ENCODE assay signal across 16 cellular contexts in the genomic region with DNA sequence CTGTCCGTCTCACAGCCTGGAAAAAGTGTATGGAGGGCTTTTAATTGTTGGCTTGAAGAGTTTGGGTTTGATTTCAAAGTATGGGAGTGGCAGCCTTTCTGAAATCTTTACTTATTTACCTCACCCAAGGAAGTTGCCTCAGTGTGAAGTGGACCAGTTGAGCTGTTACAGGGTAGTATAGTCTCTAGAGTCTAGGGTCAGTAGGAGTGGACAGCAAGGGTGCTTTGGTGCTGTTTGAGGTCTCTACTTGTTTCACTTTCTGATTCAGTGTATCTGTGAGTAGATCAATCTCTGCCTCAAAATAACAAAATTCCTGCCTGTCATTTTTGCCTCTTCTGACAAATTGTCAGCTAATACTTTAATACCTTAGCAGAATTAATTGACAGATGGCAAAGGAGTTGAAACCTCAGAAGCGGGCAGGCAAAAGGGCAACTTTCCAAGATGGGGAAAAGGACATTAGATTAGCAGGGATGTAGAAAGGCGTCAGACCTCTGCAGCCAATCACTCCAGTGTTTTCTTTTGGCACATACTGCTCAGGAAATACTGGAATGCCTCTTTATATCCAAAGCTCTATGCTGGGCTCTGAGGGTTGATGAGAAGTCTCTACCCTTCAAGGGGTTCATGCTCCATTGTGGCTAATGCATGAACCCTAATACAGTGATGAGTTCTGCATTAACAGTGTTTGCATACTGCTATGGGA. TPM values are rescaled to one million over a fixed set of nuclear protein-coding genes. Genes with fewer than 3 reads are reported as not detected.
DNase-seq lines count a peak whose midpoint lies in the region; ATAC-seq, FAIRE-seq and TF ChIP-seq lines count a peak whose summit lies in the region.
"Had no signal": no experiment of that assay in that cellular context is flagged by ENCODE, and none has a peak within 500 bp of the region (broad histone marks: within the 10 kb centered on the region; RNA-seq: fewer than 3 reads in every experiment).

No MANE protein-coding gene starts in this region.

- peaks cover 9% of the 10 kb centered on the region for H3F3A ChIP-seq in GM23248 (ENCODE audit: insufficient read depth)

- no peak for DNase-seq in activated naive CD8-positive, alpha-beta T cell treated with anti-CD3 and anti-CD28 coated beads for 36 hours
- no peak for DNase-seq in activated CD8-positive, alpha-beta T cell treated with anti-CD3 and anti-CD28 coated beads, Interleukin-2, amount 10 ng/mL, durations not matched to agents 7 days and 5 days
- no peak for DNase-seq in kidney
- DNase-seq in type B pancreatic cell (ENCODE audit: extremely low spot score, unreplicated experiment): no peak
- DNase-seq in GM23248: no peak
- no peak for DNase-seq in WERI-Rb-1
- DNase-seq: activated CD4-positive, alpha-beta T cell treated with anti-CD3 and anti-CD28 coated beads for 1 hour; effector CD8-positive, alpha-beta T cell; head of caudate nucleus; NCI-H1417; NK-92 treated with Interleukin-12 subunit alpha and Interleukin-12 subunit beta, amount 100 ng/mL, for 24 hours had no signal

- H3K36me3 Mint-ChIP-seq in activated naive CD8-positive, alpha-beta T cell: peaks cover 6% of the 10 kb centered on the region
- H3K36me3 Mint-ChIP-seq in activated naive CD8-positive, alpha-beta T cell treated with anti-CD3 and anti-CD28 coated beads for 36 hours: peaks cover 24% of the 10 kb centered on the region
- peaks cover 54% of the 10 kb centered on the region for H3K36me3 Mint-ChIP-seq in activated CD8-positive, alpha-beta T cell treated with anti-CD3 and anti-CD28 coated beads, Interleukin-2, amount 10 ng/mL, durations not matched to agents 7 days and 5 days (ENCODE audit: low read depth)
- peaks cover 26% of the 10 kb centered on the region for H3K36me3 Mint-ChIP-seq in type B pancreatic cell

- in situ Hi-C loops in GM23248 (cut with MboI): no loop called here

- no peak overlapping the region for H3K4me3 Mint-ChIP-seq in activated naive CD8-positive, alpha-beta T cell
- H3K4me3 Mint-ChIP-seq in activated naive CD8-positive, alpha-beta T cell treated with anti-CD3 and anti-CD28 coated beads for 36 hours: no peak overlapping the region
- H3K4me3 Mint-ChIP-seq in activated CD8-positive, alpha-beta T cell treated with anti-CD3 and anti-CD28 coated beads, Interleukin-2, amount 10 ng/mL, durations not matched to agents 7 days and 5 days: no peak overlapping the region
- peak overlapping the region; percentile 15 for H3K4me3 Mint-ChIP-seq in type B pancreatic cell

- 94% methylated on average over 3 of the region's 3 CpGs for WGBS in GM23248 (ENCODE audit: low coverage in 1 of 2, low lambda C conversion rate in 2 of 2, missing lambda C conversion rate in 2 of 2), 2 experiments

- H3K79me2 ChIP-seq in GM23248 (ENCODE audit: insufficient read depth): peaks cover 100% of the 10 kb centered on the region

- H3K27me3 Mint-ChIP-seq in activated naive CD8-positive, alpha-beta T cell: no peaks in the 10 kb centered on the region
- no peaks in the 10 kb centered on the region for H3K27me3 Mint-ChIP-seq in activated naive CD8-positive, alpha-beta T cell treated with anti-CD3 and anti-CD28 coated beads for 36 hours
- H3K27me3 Mint-ChIP-seq in activated CD8-positive, alpha-beta T cell treated with anti-CD3 and anti-CD28 coated beads, Interleukin-2, amount 10 ng/mL, durations not matched to agents 7 days and 5 days (ENCODE audit: low read depth): no peaks in the 10 kb centered on the region
- H3K27me3 Mint-ChIP-seq in type B pancreatic cell: no peaks in the 10 kb centered on the region

- no peak overlapping the region for H2AFZ ChIP-seq in GM23248

- H3K4me3 ChIP-seq in kidney (ENCODE audit: low read length in 2 of 2) (peak overlapping the region; percentile 1 to 42), GM23248 (no peak overlapping the region), WERI-Rb-1 (ENCODE audit: low read depth, low read length) (no peak overlapping the region)

- H3K9me3 ChIP-seq in kidney (ENCODE audit: control insufficient read depth in 1 of 2, low read length in 2 of 2) (no peaks in the 10 kb centered on the region), GM23248 (ENCODE audit: low read depth) (no peaks in the 10 kb centered on the region), WERI-Rb-1 (ENCODE audit: severe bottlenecking) (no peaks in the 10 kb centered on the region)

- peaks cover 71% of the 10 kb centered on the region for H3K4me1 Mint-ChIP-seq in activated naive CD8-positive, alpha-beta T cell (ENCODE audit: low read depth)
- H3K4me1 Mint-ChIP-seq in activated naive CD8-positive, alpha-beta T cell treated with anti-CD3 and anti-CD28 coated beads for 36 hours: peaks cover 51% of the 10 kb centered on the region
- peaks cover 40% of the 10 kb centered on the region for H3K4me1 Mint-ChIP-seq in activated CD8-positive, alpha-beta T cell treated with anti-CD3 and anti-CD28 coated beads, Interleukin-2, amount 10 ng/mL, durations not matched to agents 7 days and 5 days (ENCODE audit: low read depth)
- H3K4me1 Mint-ChIP-seq in type B pancreatic cell (ENCODE audit: unreplicated experiment): peaks cover 41% of the 10 kb centered on the region

- no peak overlapping the region for H3K4me2 ChIP-seq in GM23248 (ENCODE audit: unreplicated experiment)

- peaks cover 44% of the 10 kb centered on the region for H4K20me1 ChIP-seq in GM23248 (ENCODE audit: insufficient read depth)

- no peak for FAIRE-seq in kidney (lab: Jason Lieb, UNC)
- FAIRE-seq: G401.6 had no signal

- no peaks in the 10 kb centered on the region for H3K9me2 ChIP-seq in GM23248 (ENCODE audit: insufficient read depth)

- H3K27me3 ChIP-seq in GM23248 (replicated peaks; ENCODE audit: insufficient read depth) (no peaks in the 10 kb centered on the region), WERI-Rb-1 (ENCODE audit: insufficient read depth, low read depth, severe bottlenecking) (no peaks in the 10 kb centered on the region)

- intact Hi-C loops in kidney (cut with DNase I): no loop called here

- ATAC-seq in activated CD8-positive, alpha-beta T cell treated with anti-CD3 and anti-CD28 coated beads, Interleukin-2, amount 10 ng/mL, durations not matched to agents 7 days and 5 days: no peak
- ATAC-seq in HG03108 (IDR thresholded peaks at IDR 0.05; ENCODE audit: unreplicated experiment): no peak
- ATAC-seq: sciatic nerve, SK-N-SH treated with all-trans-retinoic acid at 6 μM for 48 hours had no signal

- peak overlapping the region in 1 of 2 donors; percentile 13 for H3K9ac ChIP-seq in kidney (ENCODE audit: low read length in 2 of 2)
- no peak overlapping the region for H3K9ac ChIP-seq in GM23248

- TF ChIP-seq CTCF in kidney (IDR thresholded peaks at IDR 0.05; ENCODE audit: borderline replicate concordance, extremely low read depth, insufficient read depth) (no peak), type B pancreatic cell (conservative IDR thresholded peaks at IDR 0.05) (no peak), WERI-Rb-1 (IDR thresholded peaks at IDR 0.05; ENCODE audit: low read depth, low read length) (no peak)

- peak overlapping the region; percentile 72 for H3K27ac Mint-ChIP-seq in activated naive CD8-positive, alpha-beta T cell
- H3K27ac Mint-ChIP-seq in activated naive CD8-positive, alpha-beta T cell treated with anti-CD3 and anti-CD28 coated beads for 36 hours: no peak overlapping the region
- H3K27ac Mint-ChIP-seq in activated CD8-positive, alpha-beta T cell treated with anti-CD3 and anti-CD28 coated beads, Interleukin-2, amount 10 ng/mL, durations not matched to agents 7 days and 5 days: peak overlapping the region; percentile 4
- peak overlapping the region; percentile 42 for H3K27ac Mint-ChIP-seq in type B pancreatic cell

- POLR2A ChIA-PET in activated CD8-positive, alpha-beta T cell treated with anti-CD3 and anti-CD28 coated beads, Interleukin-2, amount 10 ng/mL, durations not matched to agents 7 days and 5 days (lab: Charles Lee): no interaction called here

- H3K27ac ChIP-seq in kidney (ENCODE audit: low read depth in 2 of 2, low read length in 2 of 2): peak overlapping the region; percentile 20 to 47
- H3K27ac ChIP-seq in GM23248: no peak overlapping the region
- H3K27ac ChIP-seq in WERI-Rb-1: no peak overlapping the region

- peaks cover 12 to 31% of the 10 kb centered on the region in 2 donors for H3K4me1 ChIP-seq in kidney (ENCODE audit: control insufficient read depth in 1 of 2, insufficient read depth in 1 of 2, low read depth in 1 of 2, low read length in 2 of 2)
- peaks cover 37% of the 10 kb centered on the region for H3K4me1 ChIP-seq in GM23248 (ENCODE audit: insufficient read depth)

- CTCF ChIA-PET in activated CD8-positive, alpha-beta T cell treated with anti-CD3 and anti-CD28 coated beads, Interleukin-2, amount 10 ng/mL, durations not matched to agents 7 days and 5 days (lab: Charles Lee): no interaction called here

- H3K36me3 ChIP-seq in kidney (ENCODE audit: control insufficient read depth in 1 of 2, insufficient read depth in 2 of 2, low read length in 2 of 2) (peaks cover 7 to 18% of the 10 kb centered on the region in 2 donors), GM23248 (ENCODE audit: low read depth) (peaks cover 20% of the 10 kb centered on the region), WERI-Rb-1 (peaks cover 30% of the 10 kb centered on the region)

- H3K9me3 Mint-ChIP-seq in activated naive CD8-positive, alpha-beta T cell (ENCODE audit: low read depth): no peaks in the 10 kb centered on the region
- no peaks in the 10 kb centered on the region for H3K9me3 Mint-ChIP-seq in activated naive CD8-positive, alpha-beta T cell treated with anti-CD3 and anti-CD28 coated beads for 36 hours
- no peaks in the 10 kb centered on the region for H3K9me3 Mint-ChIP-seq in activated CD8-positive, alpha-beta T cell treated with anti-CD3 and anti-CD28 coated beads, Interleukin-2, amount 10 ng/mL, durations not matched to agents 7 days and 5 days (ENCODE audit: insufficient read depth)
- H3K9me3 Mint-ChIP-seq in type B pancreatic cell: no peaks in the 10 kb centered on the region

RNA-seq across cellular contexts. Expression of a gene that starts 5.9 kb away (rescaled TPM):
- 10 to 100 TPM; 52.4 to 61.0 TPM for total RNA-seq in activated naive CD8-positive, alpha-beta T cell treated with anti-CD3 and anti-CD28 coated beads for 36 hours
- total RNA-seq in activated CD8-positive, alpha-beta T cell treated with anti-CD3 and anti-CD28 coated beads, Interleukin-2, amount 10 ng/mL, durations not matched to agents 7 days and 5 days: 10 to 100 TPM; 53.6 to 69.3 TPM
- total RNA-seq in kidney (64.9 TPM), type B pancreatic cell (ENCODE audit: low replicate concordance) (46.7 and 86.3 TPM in 2 replicates)
- polyA plus RNA-seq in kidney (ENCODE audit: insufficient read depth, low read depth, low replicate concordance) (30.1 TPM), GM23248 (2016; fragmentation: Nextera tagmentation; extraction: Ambion mirVana) (78.4 and 81.8 TPM in 2 replicates)
- 71.7 and 89.3 TPM in 2 replicates for total RNA-seq in GM23248 (2014; rRNA removed; shearing (Covaris generic))

RNA-seq across cellular contexts. Expression of a gene that starts 44.3 kb away (rescaled TPM):
- total RNA-seq in activated naive CD8-positive, alpha-beta T cell treated with anti-CD3 and anti-CD28 coated beads for 36 hours: 10 to 100 TPM; 29.7 to 30.8 TPM
- 10 to 100 TPM; 47.6 to 48.3 TPM for total RNA-seq in activated CD8-positive, alpha-beta T cell treated with anti-CD3 and anti-CD28 coated beads, Interleukin-2, amount 10 ng/mL, durations not matched to agents 7 days and 5 days
- total RNA-seq in kidney (25.9 TPM), type B pancreatic cell (ENCODE audit: low replicate concordance) (25.0 and 33.0 TPM in 2 replicates)
- polyA plus RNA-seq in kidney (ENCODE audit: insufficient read depth, low read depth, low replicate concordance) (40.4 TPM), GM23248 (2016; fragmentation: Nextera tagmentation; extraction: Ambion mirVana) (22.1 and 24.9 TPM in 2 replicates)
- total RNA-seq in GM23248 (2014; rRNA removed; shearing (Covaris generic)): 13.3 and 22.8 TPM in 2 replicates

Comparison
In these comparisons a context has a peak if more than half of its experiments do, and no peak if none do; other contexts are left out.
1. H3K27ac ChIP-seq: peak in kidney (2 of 2); none in GM23248 (single experiment) and WERI-Rb-1 (single experiment).
2. H3K4me3 ChIP-seq: peak in kidney (2 of 2); none in GM23248 (single experiment) and WERI-Rb-1 (single experiment).